In genomic region chr9:79575560-79575959, GRCh38 we compare ENCODE assay signal across 13 cellular contexts. TPM values are rescaled to one million over a fixed set of nuclear protein-coding genes. Genes with fewer than 3 reads are reported as not detected.
A peak's percentile ranks its signal among the peaks of the same experiment; 100 is the strongest.
DNase-seq lines count a peak whose midpoint lies in the region; ATAC-seq and TF ChIP-seq lines count a peak whose summit lies in the region.
"Had no signal": no experiment of that assay in that cellular context is flagged by ENCODE, and none has a peak within 500 bp of the region (broad histone marks: within the 10 kb centered on the region; RNA-seq: fewer than 3 reads in every experiment).

No MANE protein-coding gene starts in this region.

- H2AFZ ChIP-seq in osteoblast (ENCODE audit: low read length): no peak overlapping the region

- DNase-seq in CD14-positive monocyte (ENCODE audit: low spot score) (no peak), osteoblast (ENCODE audit: insufficient read length, low spot score, missing footprints) (no peak), COLO668 (lab: John Stamatoyannopoulos, UW; ENCODE audit: unreplicated experiment) (no peak), H4 (ENCODE audit: low spot score) (no peak), AG20443 (ENCODE audit: low spot score) (no peak)
- DNase-seq in effector memory CD8-positive, alpha-beta T cell: no peak
- DNase-seq: activated CD4-positive, alpha-beta T cell treated with anti-CD3 and anti-CD28 coated beads for 1 hour; COR-L47; lower lobe of right lung had no signal

- H3K4me2 ChIP-seq in osteoblast (ENCODE audit: insufficient read depth, low read length): peak overlapping the region; percentile 90

- H3K27me3 ChIP-seq in HUES48 (ENCODE audit: control insufficient read depth, insufficient read depth, low read length): no peaks in the 10 kb centered on the region
- H3K27me3 ChIP-seq in osteoblast (ENCODE audit: insufficient read depth, low read length): no peaks in the 10 kb centered on the region
- H3K27me3 ChIP-seq: right atrium auricular region had no signal

- H3K4me3 Mint-ChIP-seq in CD14-positive monocyte: peak overlapping the region; percentile 56 to 98
- peak overlapping the region; percentile 30 to 32 for H3K4me3 Mint-ChIP-seq in effector memory CD8-positive, alpha-beta T cell

- no peak for ATAC-seq in effector memory CD8-positive, alpha-beta T cell (replicated peaks)
- no peak for ATAC-seq in HG03354 (IDR thresholded peaks at IDR 0.05; ENCODE audit: poor library complexity, severe bottlenecking, unreplicated experiment)
- ATAC-seq: lower lobe of right lung had no signal

- H3K79me2 ChIP-seq in osteoblast (ENCODE audit: insufficient read depth, low read length): peaks cover 64% of the 10 kb centered on the region

- peaks cover 0 to 2% (median under 1%) of the 10 kb centered on the region in 3 donors for H3K27me3 Mint-ChIP-seq in CD14-positive monocyte (ENCODE audit: low read depth in 3 of 3)
- peaks cover 0 to 1% of the 10 kb centered on the region in 2 donors for H3K27me3 Mint-ChIP-seq in effector memory CD8-positive, alpha-beta T cell

- H3K27ac ChIP-seq in HUES48 (ENCODE audit: low read depth, low read length) (no peak overlapping the region), osteoblast (ENCODE audit: low read depth, low read length) (peak overlapping the region; percentile 22)
- H3K27ac ChIP-seq: lower lobe of right lung, SK-N-MC had no signal

- H3K4me1 ChIP-seq in HUES48 (ENCODE audit: control insufficient read depth, insufficient read depth, low read length) (peaks cover 21% of the 10 kb centered on the region), osteoblast (ENCODE audit: insufficient read depth, low read length) (peaks cover 30% of the 10 kb centered on the region)

- H3K9me3 Mint-ChIP-seq in CD14-positive monocyte: no peaks in the 10 kb centered on the region
- no peaks in the 10 kb centered on the region for H3K9me3 Mint-ChIP-seq in effector memory CD8-positive, alpha-beta T cell

- H3K9me3 ChIP-seq in HUES48 (ENCODE audit: control insufficient read depth, insufficient read depth, low read length) (no peaks in the 10 kb centered on the region), osteoblast (ENCODE audit: low read depth, low read length) (no peaks in the 10 kb centered on the region)
- H3K9me3 ChIP-seq: lower lobe of right lung, right atrium auricular region had no signal

- H3K4me3 ChIP-seq in HUES48 (ENCODE audit: low read depth, low read length): peak overlapping the region; percentile 88; the same call in 1 of the 2 replicates
- peak overlapping the region; percentile 22 for H3K4me3 ChIP-seq in osteoblast (ENCODE audit: insufficient read depth, low read length)
- H3K4me3 ChIP-seq: right atrium auricular region, SK-N-MC had no signal

- peaks cover 47 to 56% of the 10 kb centered on the region in 2 donors for H3K36me3 Mint-ChIP-seq in CD14-positive monocyte
- H3K36me3 Mint-ChIP-seq in effector memory CD8-positive, alpha-beta T cell (ENCODE audit: insufficient read depth): peaks cover 25% of the 10 kb centered on the region

- H3K27ac Mint-ChIP-seq in CD14-positive monocyte: peak overlapping the region in 3 of 7 donors; percentile 29 to 45 (median 31)
- H3K27ac Mint-ChIP-seq in effector memory CD8-positive, alpha-beta T cell: no peak overlapping the region

- no peak for TF ChIP-seq CTCF in CD14-positive monocyte (IDR thresholded peaks at IDR 0.05)
- no peak for TF ChIP-seq CTCF in osteoblast (IDR thresholded peaks at IDR 0.05; ENCODE audit: extremely low read depth, low read depth, low read length)

- peaks cover 56% of the 10 kb centered on the region for H3K4me1 Mint-ChIP-seq in CD14-positive monocyte
- H3K4me1 Mint-ChIP-seq in effector memory CD8-positive, alpha-beta T cell (ENCODE audit: low read depth in 2 of 2): peaks cover 46 to 62% of the 10 kb centered on the region in 2 donors

- no peak overlapping the region for H3K9ac ChIP-seq in HUES48 (ENCODE audit: low read depth, low read length)

- H3K36me3 ChIP-seq in HUES48 (ENCODE audit: control insufficient read depth, insufficient read depth, low read length) (peaks cover 34% of the 10 kb centered on the region), osteoblast (ENCODE audit: insufficient read depth, low read length) (peaks cover 3% of the 10 kb centered on the region)
- H3K36me3 ChIP-seq: lower lobe of right lung, right atrium auricular region had no signal

- intact Hi-C loops in CD14-positive monocyte (cut with micrococcal nuclease): no loop called here

- no peaks in the 10 kb centered on the region for H4K20me1 ChIP-seq in osteoblast (ENCODE audit: insufficient read depth, low read length)

RNA-seq across cellular contexts. Expression of gene TLE4, which starts 3.8 kb away (rescaled TPM):
- polyA plus RNA-seq in CD14-positive monocyte: 10 to 100 TPM; 21.0 to 21.7 TPM
- 49.2 and 62.2 TPM in 2 replicates for total RNA-seq in osteoblast
- 27.8 and 32.1 TPM in 2 replicates for total RNA-seq in H4 (2014; rRNA removed; shearing (Covaris generic))
